14 cellular contexts compared by ENCODE assay signal in genomic region chr3:71031151-71031550, GRCh38.
DNase-seq lines count a peak whose midpoint lies in the region; ATAC-seq lines count a peak whose summit lies in the region.
"Had no signal": no experiment of that assay in that cellular context is flagged by ENCODE, and none has a peak within 500 bp of the region (broad histone marks: within the 10 kb centered on the region; RNA-seq: fewer than 3 reads in every experiment).

No MANE protein-coding gene starts in this region.

- H3K27ac Mint-ChIP-seq in central memory CD8-positive, alpha-beta T cell (ENCODE audit: low read depth) = peak overlapping the region; percentile 77
- peak overlapping the region; percentile 73 to 93 (median 86) for H3K27ac Mint-ChIP-seq in naive thymus-derived CD8-positive, alpha-beta T cell

- H3K9me3 Mint-ChIP-seq in central memory CD8-positive, alpha-beta T cell = no peaks in the 10 kb centered on the region
- H3K9me3 Mint-ChIP-seq in naive thymus-derived CD8-positive, alpha-beta T cell = no peaks in the 10 kb centered on the region

- no peak overlapping the region for H3K4me3 Mint-ChIP-seq in central memory CD8-positive, alpha-beta T cell
- peak overlapping the region in 5 of 10 donors; percentile 5 to 52 (median 19) for H3K4me3 Mint-ChIP-seq in naive thymus-derived CD8-positive, alpha-beta T cell

- DNase-seq in DMS153 (lab: John Stamatoyannopoulos, UW) (peak; percentile 17), DMS153 treated with DMSO at 0.1 percent for 48 hours (lab: John Stamatoyannopoulos, UW; ENCODE audit: unreplicated experiment) (no peak), DMS53 (lab: John Stamatoyannopoulos, UW) (peak; percentile 75), NCI-H2107 treated with DMSO at 0.1 percent for 48 hours (lab: John Stamatoyannopoulos, UW; ENCODE audit: unreplicated experiment) (no peak), NCI-H524 (lab: John Stamatoyannopoulos, UW) (no peak), NCI-H345 (lab: John Stamatoyannopoulos, UW) (no peak)
- no peak for DNase-seq in central memory CD8-positive, alpha-beta T cell (ENCODE audit: low spot score in 2 of 2)
- no peak for DNase-seq in naive thymus-derived CD8-positive, alpha-beta T cell
- DNase-seq: 8988T; activated effector memory CD4-positive, alpha-beta T cell treated with anti-CD3 and anti-CD28 coated beads, Interleukin-2, amount 50 U/mL, for 16 hours; foreskin fibroblast; HCEC 1CT; kidney glomerular epithelial cell; WERI-Rb-1 had no signal

- POLR2A ChIA-PET in naive thymus-derived CD8-positive, alpha-beta T cell (lab: Charles Lee) = no interaction called here

- peaks cover 41% of the 10 kb centered on the region for H3K36me3 Mint-ChIP-seq in central memory CD8-positive, alpha-beta T cell (ENCODE audit: insufficient read depth)
- peaks cover 5 to 91% (median 16%) of the 10 kb centered on the region in 3 donors for H3K36me3 Mint-ChIP-seq in naive thymus-derived CD8-positive, alpha-beta T cell

- H3K27me3 Mint-ChIP-seq in central memory CD8-positive, alpha-beta T cell = no peaks in the 10 kb centered on the region
- no peaks in the 10 kb centered on the region for H3K27me3 Mint-ChIP-seq in naive thymus-derived CD8-positive, alpha-beta T cell

- ATAC-seq in central memory CD8-positive, alpha-beta T cell (replicated peaks; ENCODE audit: extremely low read depth, poor library complexity, severe bottlenecking) = no peak
- no peak for ATAC-seq in naive thymus-derived CD8-positive, alpha-beta T cell

- H3K4me1 Mint-ChIP-seq in central memory CD8-positive, alpha-beta T cell = peaks cover 66% of the 10 kb centered on the region
- peaks cover 50 to 92% (median 91%) of the 10 kb centered on the region in 4 donors for H3K4me1 Mint-ChIP-seq in naive thymus-derived CD8-positive, alpha-beta T cell

Comparison
In these comparisons a context has a peak if more than half of its experiments do, and no peak if none do; other contexts are left out.
1. DNase-seq: peak in DMS153 (single experiment) and DMS53 (single experiment); none in DMS153 treated with DMSO at 0.1 percent for 48 hours (single experiment), central memory CD8-positive, alpha-beta T cell (0 of 2), naive thymus-derived CD8-positive, alpha-beta T cell (0 of 10), NCI-H2107 treated with DMSO at 0.1 percent for 48 hours (single experiment), NCI-H524 (0 of 2) and NCI-H345 (single experiment).